10 cellular contexts compared by ENCODE assay signal in the genomic region with DNA sequence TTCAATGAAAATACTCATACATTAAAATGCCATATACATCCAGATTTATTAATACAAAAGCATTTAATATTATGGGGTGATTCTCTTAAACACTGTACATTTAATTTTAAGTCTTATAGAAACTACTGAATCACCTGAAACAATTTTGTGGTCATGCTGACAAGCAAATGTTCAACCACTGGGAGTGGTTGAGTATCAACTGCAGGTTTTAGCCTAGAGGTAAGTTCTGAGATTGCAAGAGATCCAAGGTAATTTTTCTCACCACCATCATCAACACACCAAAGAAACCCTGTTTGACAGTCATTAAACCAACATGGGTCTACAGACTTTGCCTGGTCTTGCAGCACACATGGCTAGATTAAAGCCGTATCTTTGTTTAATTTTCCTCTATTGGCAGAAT.
DNase-seq lines count a peak whose midpoint lies in the region; ATAC-seq, FAIRE-seq and TF ChIP-seq lines count a peak whose summit lies in the region.
"Had no signal": no experiment of that assay in that cellular context is flagged by ENCODE, and none has a peak within 500 bp of the region (broad histone marks: within the 10 kb centered on the region; RNA-seq: fewer than 3 reads in every experiment).

No MANE protein-coding gene starts in this region.

- no peak for FAIRE-seq in bronchial epithelial cell (lab: Jason Lieb, UNC)

- H3K36me3 ChIP-seq in bronchial epithelial cell (ENCODE audit: control insufficient read depth, insufficient read depth, low read length), result no peaks in the 10 kb centered on the region

- no peak overlapping the region for H3K4me3 ChIP-seq in bronchial epithelial cell (ENCODE audit: low read depth, low read length)
- H3K4me3 ChIP-seq: dorsolateral prefrontal cortex had no signal

- ATAC-seq in GM19452 (IDR thresholded peaks at IDR 0.05; ENCODE audit: unreplicated experiment) (peak; percentile 70), HG03175 (IDR thresholded peaks at IDR 0.05; ENCODE audit: unreplicated experiment) (peak; percentile 87)

- no peak for TF ChIP-seq CTCF in GM13977 (IDR thresholded peaks at IDR 0.05; ENCODE audit: extremely low read depth, insufficient read depth, missing control alignments)
- TF ChIP-seq CTCF in bronchial epithelial cell (IDR thresholded peaks at IDR 0.05; ENCODE audit: insufficient read depth, low read length, severe bottlenecking), result peak; percentile 4

- no peaks in the 10 kb centered on the region for H3K27me3 ChIP-seq in bronchial epithelial cell (ENCODE audit: control insufficient read depth, insufficient read depth, low read length)
- H3K27me3 ChIP-seq: dorsolateral prefrontal cortex had no signal

- in situ Hi-C loops in GM13977 (cut with MboI; ENCODE audit: low pct_unique_long_range_greater_than_20kb, low sequenced_read_pairs, unreplicated experiment) (no loop called here), G401 (cut with HindIII; ENCODE audit: low sequenced_read_pairs) (no loop called here)

- DNase-seq in GM13977 (ENCODE audit: low spot score) (peak; percentile 40), bronchial epithelial cell (ENCODE audit: low read depth) (peak; percentile 66), NCI-H2081 treated with DMSO at 0.1 percent for 48 hours (lab: John Stamatoyannopoulos, UW) (no peak), OCI-M2 (lab: John Stamatoyannopoulos, UW; ENCODE audit: unreplicated experiment) (no peak), DMS79 treated with DMSO at 0.1 percent for 48 hours (lab: John Stamatoyannopoulos, UW) (no peak), G401 (ENCODE audit: low spot score) (no peak)
- DNase-seq: activated naive CD4-positive, alpha-beta T cell treated with Interleukin-2 at 50 U/mL for 16 hours; dorsolateral prefrontal cortex had no signal

Comparison
In these comparisons a context has a peak if more than half of its experiments do, and no peak if none do; other contexts are left out.
1. DNase-seq: peak in GM13977 (single experiment) and bronchial epithelial cell (single experiment); none in NCI-H2081 treated with DMSO at 0.1 percent for 48 hours (single experiment), OCI-M2 (single experiment), DMS79 treated with DMSO at 0.1 percent for 48 hours (single experiment) and G401 (single experiment).